8 cellular contexts compared by ENCODE assay signal in genomic region chr18:63235920-63236319, GRCh38.
DNase-seq lines count a peak whose midpoint lies in the region; ATAC-seq, FAIRE-seq and TF ChIP-seq lines count a peak whose summit lies in the region.
"Not testable (repeated sequence)": the region's sequence is repeated elsewhere in the genome, so short reads cannot be mapped to it uniquely, and the experiment has no call there.

No MANE protein-coding gene starts in this region.

- DNase-seq in CD4-positive, alpha-beta T cell; activated T-helper 2 cell treated with anti-CD3 and anti-CD28 coated beads, Interferon-gamma antibody, Interleukin-2, Interleukin-4, amounts not matched to agents 10 μg/mL and 5 μg/mL and 100 μg/mL, durations not matched to agents 14 hours and 24 hours and 36 hours (ENCODE audit: low spot score); GM12878 (ENCODE audit: low read depth, low spot score); left ventricle myocardium inferior; stimulated activated effector memory CD8-positive, alpha-beta T cell treated with anti-CD3 and anti-CD28 coated beads, Interleukin-12 subunit alpha, Interleukin-12 subunit beta, amount 100 ng/mL, for 72 hours (ENCODE audit: low spot score in 2 of 2); thyroid gland: not testable (repeated sequence)
- DNase-seq in activated CD4-positive, alpha-beta T cell treated with anti-CD3 and anti-CD28 coated beads for 48 hours: peak; percentile 36

- not testable (repeated sequence) for H3K27me3 ChIP-seq in CD4-positive, alpha-beta T cell (ENCODE audit: control insufficient read depth, insufficient read depth, low read length); GM12878 (replicated peaks in 1 of 2; ENCODE audit: control insufficient read depth in 2 of 2, insufficient read depth in 2 of 2, low read length in 1 of 2); left ventricle myocardium inferior (ENCODE audit: low read depth); thyroid gland

- not testable (repeated sequence) for H3K4me2 ChIP-seq in GM12878 (ENCODE audit: control insufficient read depth, insufficient read depth)

- SMC1A ChIA-PET in GM12878 (lab: Charles Lee; ENCODE audit: uncharacterized antibody, unreplicated experiment): not testable (repeated sequence)

- peaks cover 63% of the 10 kb centered on the region for H3K4me1 Mint-ChIP-seq in CD4-positive, alpha-beta T cell (ENCODE audit: low read depth)
- peaks cover 73% of the 10 kb centered on the region for H3K4me1 Mint-ChIP-seq in activated T-helper 2 cell treated with anti-CD3 and anti-CD28 coated beads, Interferon-gamma antibody, Interleukin-2, Interleukin-4, amounts not matched to agents 10 μg/mL and 5 μg/mL and 100 μg/mL, durations not matched to agents 14 hours and 24 hours and 36 hours (ENCODE audit: low read depth)
- H3K4me1 Mint-ChIP-seq in nephron: peaks cover 57% of the 10 kb centered on the region
- peaks cover 74% of the 10 kb centered on the region for H3K4me1 Mint-ChIP-seq in stimulated activated effector memory CD8-positive, alpha-beta T cell treated with anti-CD3 and anti-CD28 coated beads, Interleukin-12 subunit alpha, Interleukin-12 subunit beta, amount 100 ng/mL, for 72 hours

- 33% methylated on average over 4 of the region's 4 CpGs for WGBS in GM12878 (ENCODE audit: insufficient coverage, insufficient replicate concordance, low lambda C conversion rate, missing lambda C conversion rate)
- WGBS in thyroid gland, 2 donors: 88 to 89% methylated on average over 4 of the region's 4 CpGs

- TF ChIP-seq RAD21 in GM12878 (IDR thresholded peaks at IDR 0.05; ENCODE audit: insufficient read depth, low read depth, low read length): not testable (repeated sequence)

- BruUV-seq in GM12878 (replicated peaks; lab: Mats Ljungman, UMichigan): not testable (repeated sequence)

- peaks cover 25% of the 10 kb centered on the region for H3K36me3 Mint-ChIP-seq in CD4-positive, alpha-beta T cell (ENCODE audit: low read depth)
- peaks cover 83% of the 10 kb centered on the region for H3K36me3 Mint-ChIP-seq in activated T-helper 2 cell treated with anti-CD3 and anti-CD28 coated beads, Interferon-gamma antibody, Interleukin-2, Interleukin-4, amounts not matched to agents 10 μg/mL and 5 μg/mL and 100 μg/mL, durations not matched to agents 14 hours and 24 hours and 36 hours (ENCODE audit: low read depth)
- not testable (repeated sequence) for H3K36me3 Mint-ChIP-seq in nephron (ENCODE audit: low read depth)
- H3K36me3 Mint-ChIP-seq in stimulated activated effector memory CD8-positive, alpha-beta T cell treated with anti-CD3 and anti-CD28 coated beads, Interleukin-12 subunit alpha, Interleukin-12 subunit beta, amount 100 ng/mL, for 72 hours: peaks cover 94% of the 10 kb centered on the region

- H3K4me1 ChIP-seq in GM12878 (ENCODE audit: control insufficient read depth, insufficient read depth, low read length): peaks cover 17% of the 10 kb centered on the region
- peaks cover 31% of the 10 kb centered on the region for H3K4me1 ChIP-seq in left ventricle myocardium inferior
- H3K4me1 ChIP-seq in thyroid gland: peaks cover 30 to 37% of the 10 kb centered on the region in 2 donors

- RAD21 ChIA-PET in GM12878 (lab: Charles Lee; ENCODE audit: unreplicated experiment): not testable (repeated sequence)

- FAIRE-seq in GM12878 (lab: Jason Lieb, UNC): not testable (repeated sequence)

- not testable (repeated sequence) for H3K9ac ChIP-seq in GM12878 (ENCODE audit: control insufficient read depth, insufficient read depth, low read length)

- CTCF ChIA-PET in CD4-positive, alpha-beta T cell (lab: Charles Lee): interaction anchor here (2.7 to 2.9 kb wide), 2 partner anchors 11 to 83 kb away, joined by 6 to 8 read pairs; no protein-coding TSS in a partner anchor
- CTCF ChIA-PET in GM12878 (lab: Yijun Ruan, JAX): interaction anchor here (1.2 to 2.6 kb wide), 2 partner anchors 11 to 30 kb away, joined by 3 to 10 read pairs; no protein-coding TSS in a partner anchor

- not testable (repeated sequence) for TF ChIP-seq POLR2A in GM12878 (IDR thresholded peaks at IDR 0.05; ENCODE audit: low read depth, low read length); thyroid gland (IDR thresholded peaks at IDR 0.05)

- TF ChIP-seq CTCF in CD4-positive, alpha-beta T cell (IDR thresholded peaks at IDR 0.05); GM12878 (IDR thresholded peaks at IDR 0.05 in 2 of 3, conservative IDR thresholded peaks at IDR 0.05 in 1 of 3; ENCODE audit: control insufficient read depth in 2 of 3, extremely low read depth in 1 of 3, insufficient read depth in 1 of 3, low read depth in 3 of 3, low read length in 3 of 3); left ventricle myocardium inferior (IDR thresholded peaks at IDR 0.05; ENCODE audit: borderline replicate concordance); nephron (IDR thresholded peaks at IDR 0.05; ENCODE audit: unreplicated experiment in 3 of 3); thyroid gland (IDR thresholded peaks at IDR 0.05): not testable (repeated sequence)

- not testable (repeated sequence) for H3K4me3 ChIP-seq in GM12878; left ventricle myocardium inferior; thyroid gland (replicated peaks in 1 of 3)

- intact Hi-C loops in CD4-positive, alpha-beta T cell (cut with DNase I, micrococcal nuclease): loop anchor here in 1 of 2 experiments (5.0 kb wide), 1 partner anchor 34 kb away; no protein-coding TSS in a partner anchor
- intact Hi-C loops in activated T-helper 2 cell treated with anti-CD3 and anti-CD28 coated beads, Interferon-gamma antibody, Interleukin-2, Interleukin-4, amounts not matched to agents 10 μg/mL and 5 μg/mL and 100 μg/mL, durations not matched to agents 14 hours and 24 hours and 36 hours (cut with micrococcal nuclease): loop anchor here (2.0 kb wide), 3 partner anchors 19 to 65 kb away; no protein-coding TSS in a partner anchor
- intact Hi-C loops in GM12878 (cut with micrococcal nuclease; ENCODE audit: unreplicated experiment); left ventricle myocardium inferior (cut with micrococcal nuclease); thyroid gland (cut with DNase I): not testable (repeated sequence)

- not testable (repeated sequence) for ATAC-seq in CD4-positive, alpha-beta T cell (ENCODE audit: poor library complexity)
- ATAC-seq in GM12878: 0 out of 3 replicates have a peak, but pooled peaks have one; percentile 12
- ATAC-seq in stimulated activated effector memory CD8-positive, alpha-beta T cell treated with anti-CD3 and anti-CD28 coated beads, Interleukin-12 subunit alpha, Interleukin-12 subunit beta, amount 100 ng/mL, for 72 hours: peak; percentile 22

- H4K20me1 ChIP-seq in GM12878 (ENCODE audit: control insufficient read depth, insufficient read depth): not testable (repeated sequence)

- not testable (repeated sequence) for H3K4me3 Mint-ChIP-seq in CD4-positive, alpha-beta T cell; activated T-helper 2 cell treated with anti-CD3 and anti-CD28 coated beads, Interferon-gamma antibody, Interleukin-2, Interleukin-4, amounts not matched to agents 10 μg/mL and 5 μg/mL and 100 μg/mL, durations not matched to agents 14 hours and 24 hours and 36 hours (ENCODE audit: low read depth); nephron; stimulated activated effector memory CD8-positive, alpha-beta T cell treated with anti-CD3 and anti-CD28 coated beads, Interleukin-12 subunit alpha, Interleukin-12 subunit beta, amount 100 ng/mL, for 72 hours

- H3K36me3 ChIP-seq in GM12878 (ENCODE audit: control insufficient read depth in 2 of 2, insufficient read depth in 2 of 2, low read length in 1 of 2); left ventricle myocardium inferior; thyroid gland: not testable (repeated sequence)

- not testable (repeated sequence) for H3K9me3 Mint-ChIP-seq in CD4-positive, alpha-beta T cell; nephron; stimulated activated effector memory CD8-positive, alpha-beta T cell treated with anti-CD3 and anti-CD28 coated beads, Interleukin-12 subunit alpha, Interleukin-12 subunit beta, amount 100 ng/mL, for 72 hours
- peaks cover 19% of the 10 kb centered on the region for H3K9me3 Mint-ChIP-seq in activated T-helper 2 cell treated with anti-CD3 and anti-CD28 coated beads, Interferon-gamma antibody, Interleukin-2, Interleukin-4, amounts not matched to agents 10 μg/mL and 5 μg/mL and 100 μg/mL, durations not matched to agents 14 hours and 24 hours and 36 hours

- not testable (repeated sequence) for TF ChIP-seq EP300 in GM12878 (IDR thresholded peaks at IDR 0.05; ENCODE audit: borderline replicate concordance in 1 of 2, control insufficient read depth in 1 of 2, low read depth in 2 of 2, low read length in 2 of 2)

- POLR2A ChIA-PET in CD4-positive, alpha-beta T cell (lab: Charles Lee); GM12878 (lab: Charles Lee): not testable (repeated sequence)

- in situ Hi-C loops in GM12878 (cut with MboI): not testable (repeated sequence)

- H3K27ac Mint-ChIP-seq in CD4-positive, alpha-beta T cell: peak overlapping the region; percentile 81
- H3K27ac Mint-ChIP-seq in activated T-helper 2 cell treated with anti-CD3 and anti-CD28 coated beads, Interferon-gamma antibody, Interleukin-2, Interleukin-4, amounts not matched to agents 10 μg/mL and 5 μg/mL and 100 μg/mL, durations not matched to agents 14 hours and 24 hours and 36 hours: peak overlapping the region; percentile 70
- peak overlapping the region; percentile 98 to 100 (median 100) for H3K27ac Mint-ChIP-seq in nephron
- H3K27ac Mint-ChIP-seq in stimulated activated effector memory CD8-positive, alpha-beta T cell treated with anti-CD3 and anti-CD28 coated beads, Interleukin-12 subunit alpha, Interleukin-12 subunit beta, amount 100 ng/mL, for 72 hours: peak overlapping the region; percentile 82

- not testable (repeated sequence) for H3K27ac ChIP-seq in CD4-positive, alpha-beta T cell (ENCODE audit: low read depth, low read length); GM12878 (ENCODE audit: control insufficient read depth, insufficient read depth)
- H3K27ac ChIP-seq in left ventricle myocardium inferior (replicated peaks) (peak overlapping the region; percentile 5), thyroid gland (peak overlapping the region; percentile 41 to 94 (median 94))

- H3K9me3 ChIP-seq in CD4-positive, alpha-beta T cell (ENCODE audit: control insufficient read depth, low read length); left ventricle myocardium inferior (replicated peaks); thyroid gland: not testable (repeated sequence)
- H3K9me3 ChIP-seq in GM12878 (replicated peaks; ENCODE audit: control insufficient read depth, insufficient read depth, low read length): peaks cover 22% of the 10 kb centered on the region; the same call in 2 of the 3 replicates

- H3K27me3 Mint-ChIP-seq in CD4-positive, alpha-beta T cell; activated T-helper 2 cell treated with anti-CD3 and anti-CD28 coated beads, Interferon-gamma antibody, Interleukin-2, Interleukin-4, amounts not matched to agents 10 μg/mL and 5 μg/mL and 100 μg/mL, durations not matched to agents 14 hours and 24 hours and 36 hours (ENCODE audit: low read depth); nephron (ENCODE audit: low read depth): not testable (repeated sequence)

- H2AFZ ChIP-seq in GM12878 (ENCODE audit: control insufficient read depth, low read depth, low read length): not testable (repeated sequence)

- peaks cover 48% of the 10 kb centered on the region for H3K79me2 ChIP-seq in GM12878 (ENCODE audit: control insufficient read depth, insufficient read depth, low read length)
